ENCODE assay signal across 19 cellular contexts in genomic region chr20:63897978-63898561, GRCh38. TPM values are rescaled to one million over a fixed set of nuclear protein-coding genes. Genes with fewer than 3 reads are reported as not detected.
A peak's percentile ranks its signal among the peaks of the same experiment; 100 is the strongest.
DNase-seq lines count a peak whose midpoint lies in the region; ATAC-seq, FAIRE-seq and TF ChIP-seq lines count a peak whose summit lies in the region.
"Had no signal": no experiment of that assay in that cellular context is flagged by ENCODE, and none has a peak within 500 bp of the region (broad histone marks: within the 10 kb centered on the region; RNA-seq: fewer than 3 reads in every experiment).

No MANE protein-coding gene starts in this region.

- H3K23me2 ChIP-seq in H9 (ENCODE audit: insufficient read length, low read depth, low read length, poor library complexity, severe bottlenecking) = peaks cover 6% of the 10 kb centered on the region

- H4K8ac ChIP-seq in H9 (replicated peaks; ENCODE audit: insufficient read length, low read depth, low read length) = peak overlapping the region; percentile 41

- H3K27me3 Mint-ChIP-seq in CD14-positive monocyte (ENCODE audit: low read depth in 3 of 3) (peaks cover 0 to 2% (median 0%) of the 10 kb centered on the region in 3 donors), H9 (ENCODE audit: low read depth) (no peaks in the 10 kb centered on the region)
- H3K27me3 Mint-ChIP-seq in activated naive CD8-positive, alpha-beta T cell = no peaks in the 10 kb centered on the region
- peaks cover 0 to 2% (median 0%) of the 10 kb centered on the region in 5 donors for H3K27me3 Mint-ChIP-seq in naive thymus-derived CD4-positive, alpha-beta T cell

- H3K18ac ChIP-seq in H9 (ENCODE audit: insufficient read length, low read depth, low read length) = no peak overlapping the region

- no peak overlapping the region for H3T11ph ChIP-seq in H9 (ENCODE audit: low read length)

- CTCF ChIA-PET in naive thymus-derived CD4-positive, alpha-beta T cell (lab: Charles Lee) = interaction anchor here (1.2 kb wide), 2 partner anchors 76 to 186 kb away, joined by 3 read pairs; no protein-coding TSS in a partner anchor

- no peak for FAIRE-seq in RCC 7860 (lab: Jason Lieb, UNC)

- no peak overlapping the region for H2BK5ac ChIP-seq in H9 (ENCODE audit: insufficient read length, low read length)

- H4K91ac ChIP-seq in H9 (ENCODE audit: insufficient read length, low read depth, low read length) = no peak overlapping the region

- no peak overlapping the region for H2AK5ac ChIP-seq in H9 (ENCODE audit: insufficient read length, low read length)

- H3K4me2 ChIP-seq in H9 (ENCODE audit: insufficient read depth, insufficient read length, low read length) = no peak overlapping the region
- H3K4me2 ChIP-seq: KMS-11, neural progenitor cell had no signal

- H3K27me3 ChIP-seq in H9 (ENCODE audit: insufficient read depth, low read length) (no peaks in the 10 kb centered on the region), H7 (ENCODE audit: control insufficient read depth, insufficient read depth, low read length) (no peaks in the 10 kb centered on the region)
- no peaks in the 10 kb centered on the region for H3K27me3 ChIP-seq in naive thymus-derived CD4-positive, alpha-beta T cell (ENCODE audit: control insufficient read depth in 2 of 2, insufficient read depth in 2 of 2, low read length in 2 of 2)
- H3K27me3 ChIP-seq: adrenal gland, neural progenitor cell had no signal

- H3K4me3 ChIP-seq in naive thymus-derived CD4-positive, alpha-beta T cell (ENCODE audit: low read length) = no peak overlapping the region
- H3K4me3 ChIP-seq in H7 (ENCODE audit: insufficient read depth, low read depth, low read length) = no peak overlapping the region
- H3K4me3 ChIP-seq: coronary artery, GM23248, neural progenitor cell had no signal

- no peak overlapping the region for H3K23ac ChIP-seq in H9 (ENCODE audit: insufficient read length, low read depth, low read length)

- DNase-seq in CD14-positive monocyte (ENCODE audit: low spot score) (no peak), H9 (no peak), RCC 7860 (ENCODE audit: low spot score) (no peak), H7 (no peak), mesenteric fat pad (ENCODE audit: low spot score) (no peak)
- no peak for DNase-seq in naive thymus-derived CD4-positive, alpha-beta T cell
- DNase-seq: GM23248, NCI-H146, T1000 had no signal

- H3K9me3 ChIP-seq in H9 (ENCODE audit: control insufficient read depth, low read depth, low read length) = no peaks in the 10 kb centered on the region
- H3K9me3 ChIP-seq in naive thymus-derived CD4-positive, alpha-beta T cell (ENCODE audit: control insufficient read depth in 2 of 3, low read length in 3 of 3) = no peaks in the 10 kb centered on the region
- H3K9me3 ChIP-seq: adrenal gland had no signal

- no peak overlapping the region for H2BK12ac ChIP-seq in H9 (ENCODE audit: insufficient read length, low read depth, low read length)

- H3K4me3 Mint-ChIP-seq in CD14-positive monocyte (peak overlapping the region in 1 of 2 donors; percentile 30), H9 (no peak overlapping the region)
- peak overlapping the region; percentile 73 for H3K4me3 Mint-ChIP-seq in activated naive CD8-positive, alpha-beta T cell
- peak overlapping the region; percentile 24 to 99 (median 62) for H3K4me3 Mint-ChIP-seq in naive thymus-derived CD4-positive, alpha-beta T cell

- no peak overlapping the region for H2AFZ ChIP-seq in H9 (ENCODE audit: low read length)
- H2AFZ ChIP-seq: GM23248, neural progenitor cell had no signal

- no peaks in the 10 kb centered on the region for H4K20me1 ChIP-seq in H9 (ENCODE audit: control insufficient read depth, insufficient read depth, insufficient read length)

- no peak overlapping the region for H3K9ac ChIP-seq in H9 (ENCODE audit: extremely low read depth, insufficient read length, low read length)
- H3K9ac ChIP-seq: KMS-11, neural progenitor cell had no signal

- no peak for ATAC-seq in naive thymus-derived CD4-positive, alpha-beta T cell
- ATAC-seq in GM18511 (IDR thresholded peaks at IDR 0.05; ENCODE audit: unreplicated experiment) = no peak
- ATAC-seq: left lobe of liver had no signal

- H3K9me3 Mint-ChIP-seq in CD14-positive monocyte = no peaks in the 10 kb centered on the region
- no peaks in the 10 kb centered on the region for H3K9me3 Mint-ChIP-seq in H9
- H3K9me3 Mint-ChIP-seq in activated naive CD8-positive, alpha-beta T cell (ENCODE audit: low read depth) = no peaks in the 10 kb centered on the region
- no peaks in the 10 kb centered on the region for H3K9me3 Mint-ChIP-seq in naive thymus-derived CD4-positive, alpha-beta T cell
- H3K9me3 Mint-ChIP-seq: neural progenitor cell had no signal

- no peak overlapping the region for H3K27ac ChIP-seq in H9 (ENCODE audit: insufficient read length, low read depth, low read length)
- peak overlapping the region; percentile 60 for H3K27ac ChIP-seq in naive thymus-derived CD4-positive, alpha-beta T cell (ENCODE audit: low read depth, low read length)
- H3K27ac ChIP-seq: coronary artery, KMS-11, neural progenitor cell had no signal

- no peak overlapping the region for H3K4ac ChIP-seq in H9 (ENCODE audit: low read depth, low read length)

- WGBS in H9 (ENCODE audit: extremely low coverage, insufficient read length, low lambda C conversion rate) = no CpG with 5 or more reads among the region's 6 CpGs

- POLR2A ChIA-PET in naive thymus-derived CD4-positive, alpha-beta T cell (lab: Charles Lee) = interaction anchor here (0.8 to 3.4 kb wide), 3 partner anchors 8 to 682 kb away, joined by 3 to 14 read pairs (median 3); partner anchors contain the start of gene YTHDF1

- H2BK15ac ChIP-seq in H9 (ENCODE audit: low read depth, low read length) = no peak overlapping the region

- intact Hi-C loops in CD14-positive monocyte (cut with micrococcal nuclease) = loop anchor here in 1 of 2 donors (5.0 to 10.0 kb wide), 2 partner anchors 59 to 333 kb away; partner anchors contain the start of gene UCKL1
- intact Hi-C loops in naive thymus-derived CD4-positive, alpha-beta T cell (cut with micrococcal nuclease) = loop anchor here in 1 of 2 donors (10.0 kb wide), 1 partner anchor 167 kb away; the partner anchor contains the start of gene TCEA2

- H2BK20ac ChIP-seq in H9 (ENCODE audit: low read depth, low read length, poor library complexity, severe bottlenecking) = no peak overlapping the region

- H3K27ac Mint-ChIP-seq in CD14-positive monocyte = peak overlapping the region; percentile 91 to 99 (median 98)
- H3K27ac Mint-ChIP-seq in H9 = peak overlapping the region in 1 of 3 experiments; percentile 19; a peak in 2 of 7 replicates
- H3K27ac Mint-ChIP-seq in activated naive CD8-positive, alpha-beta T cell = peak overlapping the region; percentile 54
- peak overlapping the region; percentile 16 to 97 (median 75) for H3K27ac Mint-ChIP-seq in naive thymus-derived CD4-positive, alpha-beta T cell
- H3K27ac Mint-ChIP-seq: neural progenitor cell had no signal

- H3K4me1 Mint-ChIP-seq in CD14-positive monocyte (peaks cover 80% of the 10 kb centered on the region), H9 (peaks cover 16 to 17% of the 10 kb centered on the region in 2 experiments)
- H3K4me1 Mint-ChIP-seq in activated naive CD8-positive, alpha-beta T cell (ENCODE audit: low read depth) = peaks cover 60% of the 10 kb centered on the region
- peaks cover 49 to 77% (median 67%) of the 10 kb centered on the region in 7 donors for H3K4me1 Mint-ChIP-seq in naive thymus-derived CD4-positive, alpha-beta T cell

- peaks cover 0 to 5% (median 0%) of the 10 kb centered on the region in 3 experiments for H3K36me3 ChIP-seq in naive thymus-derived CD4-positive, alpha-beta T cell (ENCODE audit: control insufficient read depth in 2 of 3, insufficient read depth in 3 of 3, low read length in 3 of 3)
- peaks cover 1% of the 10 kb centered on the region; the same call in 1 of the 2 replicates for H3K36me3 ChIP-seq in H7 (replicated peaks; ENCODE audit: control insufficient read depth, insufficient read depth, low read length)
- H3K36me3 ChIP-seq: adrenal gland, neural progenitor cell had no signal

- H3K79me1 ChIP-seq in H9 (ENCODE audit: insufficient read depth, low read depth, low read length, poor library complexity, severe bottlenecking) = peaks cover 3% of the 10 kb centered on the region

- no peak overlapping the region for H2BK120ac ChIP-seq in H9 (ENCODE audit: low read depth, low read length, poor library complexity, severe bottlenecking)

- peaks cover 28 to 40% of the 10 kb centered on the region in 2 donors for H3K36me3 Mint-ChIP-seq in CD14-positive monocyte
- H3K36me3 Mint-ChIP-seq in H9 (ENCODE audit: insufficient read depth in 1 of 3, low read depth in 3 of 3) = peaks cover 0 to 5% (median 2%) of the 10 kb centered on the region in 3 experiments; a peak in 4 of 7 replicates
- H3K36me3 Mint-ChIP-seq in activated naive CD8-positive, alpha-beta T cell = peaks cover 2% of the 10 kb centered on the region
- H3K36me3 Mint-ChIP-seq in naive thymus-derived CD4-positive, alpha-beta T cell = peaks cover 0 to 20% (median 4%) of the 10 kb centered on the region in 5 donors

- TF ChIP-seq CTCF in CD14-positive monocyte (IDR thresholded peaks at IDR 0.05) = no peak
- no peak for TF ChIP-seq CTCF in H9 (conservative IDR thresholded peaks at IDR 0.05)

- no peak overlapping the region for H4K5ac ChIP-seq in H9 (ENCODE audit: insufficient read length, low read depth, low read length)

- H3K4me1 ChIP-seq in H9 (ENCODE audit: insufficient read depth, low read length) = 0 out of 2 replicates have a peak, but pooled peaks cover 2% of the 10 kb centered on the region
- peaks cover 25 to 41% of the 10 kb centered on the region in 2 donors for H3K4me1 ChIP-seq in naive thymus-derived CD4-positive, alpha-beta T cell (ENCODE audit: control insufficient read depth in 2 of 2, insufficient read depth in 2 of 2, low read length in 2 of 2)

- H3K56ac ChIP-seq in H9 (ENCODE audit: insufficient read length, low read depth, low read length) = no peak overlapping the region

- peaks cover 11% of the 10 kb centered on the region; the same call in 1 of the 2 replicates for H3K79me2 ChIP-seq in H9 (ENCODE audit: insufficient read depth, low read length)

- no peak overlapping the region for H3K14ac ChIP-seq in H9 (ENCODE audit: insufficient read depth, low read length)

RNA-seq across cellular contexts. Expression of gene DNAJC5, which starts 3.1 kb away (rescaled TPM):
- 1 to 10 TPM; 5.9 to 7.4 TPM for polyA plus RNA-seq in CD14-positive monocyte
- total RNA-seq in H9 (2021) (42.9 and 43.0 TPM in 2 replicates), mesenteric fat pad (50.5 TPM)
- 10 to 100 TPM; 35.5 to 56.8 (median 50.3) TPM for total RNA-seq in naive thymus-derived CD4-positive, alpha-beta T cell
- 1 to 10 TPM; 7.5 to 7.6 TPM for polyA plus RNA-seq in naive thymus-derived CD4-positive, alpha-beta T cell
- 29.2 and 30.8 TPM in 2 replicates for total RNA-seq in H7 (2014; rRNA removed; shearing (Covaris generic))

RNA-seq across cellular contexts. Expression of gene TPD52L2, which starts 33.0 kb away (rescaled TPM):
- polyA plus RNA-seq in CD14-positive monocyte = 100 to 1,000 TPM; 144 to 167 TPM
- total RNA-seq in H9 (2021) (94.1 and 98.4 TPM in 2 replicates), mesenteric fat pad (114 TPM)
- 10 to 100 TPM; 33.7 to 56.8 (median 43.2) TPM for total RNA-seq in naive thymus-derived CD4-positive, alpha-beta T cell
- 10 to 100 TPM; 67.4 to 84.0 TPM for polyA plus RNA-seq in naive thymus-derived CD4-positive, alpha-beta T cell
- 76.0 and 79.3 TPM in 2 replicates for total RNA-seq in H7 (2014; rRNA removed; shearing (Covaris generic))

RNA-seq across cellular contexts. Expression of gene ABHD16B, which starts 36.8 kb away (rescaled TPM):
- polyA plus RNA-seq in CD14-positive monocyte = not detected
- total RNA-seq in H9 (2021) = not detected in 2 replicates
- under 1 TPM in 1 of 5 experiments, not detected in 4; 0.24 TPM for total RNA-seq in naive thymus-derived CD4-positive, alpha-beta T cell
- 1 to 10 TPM in 1 of 2 donors, under 1 TPM in 1; 0.65 to 1.1 TPM for polyA plus RNA-seq in naive thymus-derived CD4-positive, alpha-beta T cell
- total RNA-seq in H7 (2014; rRNA removed; shearing (Covaris generic)) = not detected in 2 replicates
- total RNA-seq in mesenteric fat pad = not detected
- total RNA-seq: adrenal gland, G401, GM23248, left lobe of liver, NCI-H460, RPMI7951 had no signal
- polyA plus RNA-seq: GM23248 had no signal

RNA-seq across cellular contexts. Expression of gene UCKL1, which starts 58.1 kb away (rescaled TPM):
- 10 to 100 TPM; 10.9 to 14.5 TPM for polyA plus RNA-seq in CD14-positive monocyte
- 35.6 and 40.9 TPM in 2 replicates for total RNA-seq in H9 (2021)
- total RNA-seq in naive thymus-derived CD4-positive, alpha-beta T cell = 10 to 100 TPM; 42.0 to 49.0 (median 46.6) TPM
- polyA plus RNA-seq in naive thymus-derived CD4-positive, alpha-beta T cell = 10 to 100 TPM; 20.5 to 33.0 TPM
- total RNA-seq in H7 (2014; rRNA removed; shearing (Covaris generic)) = 21.8 and 26.6 TPM in 2 replicates
- 36.0 TPM for total RNA-seq in mesenteric fat pad

Comparison
In these comparisons a context has a peak if more than half of its experiments do, and no peak if none do; other contexts are left out.
1. H3K4me3 Mint-ChIP-seq: peak in activated naive CD8-positive, alpha-beta T cell (single experiment) and naive thymus-derived CD4-positive, alpha-beta T cell (10 of 10); none in H9 (0 of 2).